Comparison of ENCODE assay signal across 17 cellular contexts in genomic region chr16:54867302-54867832, GRCh38.
"Had no signal": no experiment of that assay in that cellular context is flagged by ENCODE, and none has a peak within 500 bp of the region (broad histone marks: within the 10 kb centered on the region; RNA-seq: fewer than 3 reads in every experiment).

No MANE protein-coding gene starts in this region.

- H3K9me3 ChIP-seq: mucosa of descending colon, thyroid gland had no signal

- H3K4me3 Mint-ChIP-seq: activated naive CD8-positive, alpha-beta T cell; naive thymus-derived CD4-positive, alpha-beta T cell; stimulated activated naive B cell treated with anti-CD40 and anti-IgM and Interleukin-4, amounts not matched to agents 10 μg/mL and 1 μg/mL and 100 μg/mL, for 72 hours had no signal

- DNase-seq: activated effector memory CD4-positive, alpha-beta T cell treated with anti-CD3 and anti-CD28 coated beads, Interleukin-2, amount 50 U/mL, for 16 hours; amniotic stem cell; caudate nucleus; esophagus squamous epithelium; foreskin fibroblast; glutamatergic neuron; hypothalamus; kidney; left ventricle myocardium inferior; mucosa of descending colon; naive thymus-derived CD4-positive, alpha-beta T cell; stimulated activated CD4-positive, alpha-beta T cell treated with anti-CD3 and anti-CD28 coated beads, Interleukin-2, amount 100 ng/mL, for 48 hours; stimulated activated naive B cell treated with anti-CD40 and anti-IgM and Interleukin-4, amounts not matched to agents 10 μg/mL and 1 μg/mL and 100 μg/mL, for 72 hours; thyroid gland had no signal

- H3K27ac ChIP-seq: esophagus squamous epithelium, left ventricle myocardium inferior, parathyroid adenoma, thyroid gland, VCaP had no signal

- H3K36me3 ChIP-seq: esophagus squamous epithelium, left ventricle myocardium inferior, thyroid gland had no signal

- ATAC-seq: mucosa of descending colon; naive thymus-derived CD4-positive, alpha-beta T cell; stimulated activated naive B cell treated with anti-CD40 and anti-IgM and Interleukin-4, amounts not matched to agents 10 μg/mL and 1 μg/mL and 100 μg/mL, for 72 hours had no signal

- H3K4me1 Mint-ChIP-seq: naive thymus-derived CD4-positive, alpha-beta T cell; stimulated activated naive B cell treated with anti-CD40 and anti-IgM and Interleukin-4, amounts not matched to agents 10 μg/mL and 1 μg/mL and 100 μg/mL, for 72 hours had no signal

- H3K27ac Mint-ChIP-seq: activated naive CD8-positive, alpha-beta T cell; naive thymus-derived CD4-positive, alpha-beta T cell; stimulated activated naive B cell treated with anti-CD40 and anti-IgM and Interleukin-4, amounts not matched to agents 10 μg/mL and 1 μg/mL and 100 μg/mL, for 72 hours had no signal

- H3K36me3 Mint-ChIP-seq: activated naive CD8-positive, alpha-beta T cell; stimulated activated naive B cell treated with anti-CD40 and anti-IgM and Interleukin-4, amounts not matched to agents 10 μg/mL and 1 μg/mL and 100 μg/mL, for 72 hours had no signal

- H3K9ac ChIP-seq: parathyroid adenoma had no signal

- H3K4me3 ChIP-seq: esophagus squamous epithelium, left ventricle myocardium inferior, mucosa of descending colon, thyroid gland had no signal

- H2AFZ ChIP-seq: parathyroid adenoma had no signal

- H3K27me3 ChIP-seq: esophagus squamous epithelium, thyroid gland had no signal

- H3K4me1 ChIP-seq: esophagus squamous epithelium, left ventricle myocardium inferior, parathyroid adenoma, thyroid gland had no signal
